In genomic region chr1:226988337-226988672, GRCh38 we compare ENCODE assay signal across 10 cellular contexts. TPM values are rescaled to one million over a fixed set of nuclear protein-coding genes. Genes with fewer than 3 reads are reported as not detected.
DNase-seq lines count a peak whose midpoint lies in the region; ATAC-seq and TF ChIP-seq lines count a peak whose summit lies in the region.
"Had no signal": no experiment of that assay in that cellular context is flagged by ENCODE, and none has a peak within 500 bp of the region (broad histone marks: within the 10 kb centered on the region; RNA-seq: fewer than 3 reads in every experiment).

No MANE protein-coding gene starts in this region.

- H3K27ac Mint-ChIP-seq in CD4-positive, alpha-beta T cell, result peak overlapping the region; percentile 82
- no peak overlapping the region for H3K27ac Mint-ChIP-seq in stimulated activated naive B cell treated with anti-CD40 and anti-IgM and Interleukin-4, amounts not matched to agents 10 μg/mL and 1 μg/mL and 100 μg/mL, for 72 hours

- POLR2A ChIA-PET in CD4-positive, alpha-beta T cell (lab: Charles Lee), result no interaction called here

- no peak overlapping the region for H3K27ac ChIP-seq in CD4-positive, alpha-beta T cell (ENCODE audit: low read depth, low read length)
- H3K27ac ChIP-seq in left ventricle myocardium inferior (replicated peaks), result peak overlapping the region; percentile 96
- peak overlapping the region; percentile 85 for H3K27ac ChIP-seq in psoas muscle

- DNase-seq in CD4-positive, alpha-beta T cell, result no peak
- peak; percentile 64 for DNase-seq in NCI-H2029 treated with DMSO at 0.1 percent for 48 hours (lab: John Stamatoyannopoulos, UW)
- no peak for DNase-seq in left ventricle myocardium inferior
- peak in 1 of 2 donors; percentile 58 for DNase-seq in psoas muscle
- DNase-seq in NCI-H526 (lab: John Stamatoyannopoulos, UW), result no peak
- no peak for DNase-seq in stimulated activated naive B cell treated with anti-CD40 and anti-IgM and Interleukin-4, amounts not matched to agents 10 μg/mL and 1 μg/mL and 100 μg/mL, for 72 hours
- no peak for DNase-seq in activated naive CD4-positive, alpha-beta T cell (lab: John Stamatoyannopoulos, UW)
- DNase-seq in NCI-H146 (lab: John Stamatoyannopoulos, UW), result no peak
- DNase-seq: COR-L47; effector CD8-positive, alpha-beta T cell had no signal

- no peaks in the 10 kb centered on the region for H3K27me3 Mint-ChIP-seq in CD4-positive, alpha-beta T cell
- no peaks in the 10 kb centered on the region for H3K27me3 Mint-ChIP-seq in stimulated activated naive B cell treated with anti-CD40 and anti-IgM and Interleukin-4, amounts not matched to agents 10 μg/mL and 1 μg/mL and 100 μg/mL, for 72 hours

- H3K36me3 ChIP-seq in left ventricle myocardium inferior (peaks cover 51% of the 10 kb centered on the region), psoas muscle (ENCODE audit: insufficient read depth in 1 of 2, low read depth in 1 of 2) (peaks cover 0 to 47% of the 10 kb centered on the region in 2 donors)

- 16 to 31% (median 31%) methylated on average over 3 of the region's 3 CpGs for WGBS in psoas muscle, 3 donors

- peaks cover 35% of the 10 kb centered on the region for H3K36me3 Mint-ChIP-seq in CD4-positive, alpha-beta T cell (ENCODE audit: low read depth)
- peaks cover 26 to 28% of the 10 kb centered on the region in 2 donors for H3K36me3 Mint-ChIP-seq in stimulated activated naive B cell treated with anti-CD40 and anti-IgM and Interleukin-4, amounts not matched to agents 10 μg/mL and 1 μg/mL and 100 μg/mL, for 72 hours

- H3K9me3 Mint-ChIP-seq in CD4-positive, alpha-beta T cell, result no peaks in the 10 kb centered on the region
- no peaks in the 10 kb centered on the region for H3K9me3 Mint-ChIP-seq in stimulated activated naive B cell treated with anti-CD40 and anti-IgM and Interleukin-4, amounts not matched to agents 10 μg/mL and 1 μg/mL and 100 μg/mL, for 72 hours

- peaks cover 84% of the 10 kb centered on the region for H3K4me1 ChIP-seq in left ventricle myocardium inferior
- H3K4me1 ChIP-seq in psoas muscle, result peaks cover 69% of the 10 kb centered on the region

- intact Hi-C loops in CD4-positive, alpha-beta T cell (cut with DNase I, micrococcal nuclease), result no loop called here
- intact Hi-C loops in left ventricle myocardium inferior (cut with micrococcal nuclease), result no loop called here
- intact Hi-C loops in psoas muscle (cut with DNase I), result loop anchor here in 1 of 2 donors (2.0 kb wide), 1 partner anchor 76 kb away; no protein-coding TSS in a partner anchor

- TF ChIP-seq CTCF in CD4-positive, alpha-beta T cell (IDR thresholded peaks at IDR 0.05), result no peak
- TF ChIP-seq CTCF in left ventricle myocardium inferior (IDR thresholded peaks at IDR 0.05; ENCODE audit: borderline replicate concordance), result no peak
- TF ChIP-seq CTCF in psoas muscle (IDR thresholded peaks at IDR 0.05), result no peak

- no peak overlapping the region for H3K4me3 ChIP-seq in left ventricle myocardium inferior
- no peak overlapping the region for H3K4me3 ChIP-seq in psoas muscle

- ATAC-seq in CD4-positive, alpha-beta T cell (ENCODE audit: poor library complexity), result no peak
- ATAC-seq in psoas muscle, result no peak
- ATAC-seq in stimulated activated naive B cell treated with anti-CD40 and anti-IgM and Interleukin-4, amounts not matched to agents 10 μg/mL and 1 μg/mL and 100 μg/mL, for 72 hours (replicated peaks), result no peak

- CTCF ChIA-PET in CD4-positive, alpha-beta T cell (lab: Charles Lee), result no interaction called here

- no peak overlapping the region for H3K4me3 Mint-ChIP-seq in CD4-positive, alpha-beta T cell
- H3K4me3 Mint-ChIP-seq in stimulated activated naive B cell treated with anti-CD40 and anti-IgM and Interleukin-4, amounts not matched to agents 10 μg/mL and 1 μg/mL and 100 μg/mL, for 72 hours, result no peak overlapping the region

- H3K4me1 Mint-ChIP-seq in CD4-positive, alpha-beta T cell (ENCODE audit: low read depth), result peaks cover 27% of the 10 kb centered on the region
- peaks cover 18 to 22% of the 10 kb centered on the region in 2 donors for H3K4me1 Mint-ChIP-seq in stimulated activated naive B cell treated with anti-CD40 and anti-IgM and Interleukin-4, amounts not matched to agents 10 μg/mL and 1 μg/mL and 100 μg/mL, for 72 hours

- H3K27me3 ChIP-seq in CD4-positive, alpha-beta T cell (ENCODE audit: control insufficient read depth, insufficient read depth, low read length), result no peaks in the 10 kb centered on the region
- H3K27me3 ChIP-seq in left ventricle myocardium inferior (ENCODE audit: low read depth) (no peaks in the 10 kb centered on the region), psoas muscle (ENCODE audit: insufficient read depth in 3 of 3, low read length in 2 of 3) (no peaks in the 10 kb centered on the region)

- H3K9me3 ChIP-seq in CD4-positive, alpha-beta T cell (ENCODE audit: control insufficient read depth, low read length), result no peaks in the 10 kb centered on the region
- H3K9me3 ChIP-seq in left ventricle myocardium inferior (replicated peaks) (no peaks in the 10 kb centered on the region), psoas muscle (no peaks in the 10 kb centered on the region)

RNA-seq across cellular contexts. Expression of gene COQ8A, which starts 48.2 kb away (rescaled TPM):
- total RNA-seq in CD4-positive, alpha-beta T cell, result 10 to 100 TPM; 55.0 to 56.0 TPM
- total RNA-seq in left ventricle myocardium inferior (357 TPM), psoas muscle (1,000 to 10,000 TPM in 1 of 4 donors, 100 to 1,000 TPM in 3; 574 to 1,432 (median 837) TPM)
- polyA plus RNA-seq in psoas muscle, result 1,000 to 10,000 TPM in 1 of 3 donors, 100 to 1,000 TPM in 2; 134 to 1,231 (median 616) TPM
